20 cellular contexts compared by ENCODE assay signal in genomic region chr6:22295145-22295544, GRCh38. TPM values are rescaled to one million over a fixed set of nuclear protein-coding genes. Genes with fewer than 3 reads are reported as not detected.
DNase-seq lines count a peak whose midpoint lies in the region; TF ChIP-seq lines count a peak whose summit lies in the region.
"Had no signal": no experiment of that assay in that cellular context is flagged by ENCODE, and none has a peak within 500 bp of the region (broad histone marks: within the 10 kb centered on the region; RNA-seq: fewer than 3 reads in every experiment).

No MANE protein-coding gene starts in this region.

- H3K4me2 ChIP-seq in neural progenitor cell: no peak overlapping the region
- H3K4me2 ChIP-seq: BLaER1 had no signal

- no peaks in the 10 kb centered on the region for H3K4me1 ChIP-seq in neural progenitor cell
- H3K4me1 ChIP-seq: BLaER1 had no signal

- CTCF ChIA-PET in RWPE1 (lab: Yijun Ruan, JAX): no interaction called here

- H4K20me1 ChIP-seq in neural progenitor cell (ENCODE audit: low read depth): no peaks in the 10 kb centered on the region
- H4K20me1 ChIP-seq: BLaER1 had no signal

- H3K27me3 Mint-ChIP-seq in brain (peaks cover 6% of the 10 kb centered on the region), endothelial cell (ENCODE audit: unreplicated experiment) (peaks cover 1% of the 10 kb centered on the region), neural progenitor cell (ENCODE audit: insufficient read depth, low read depth) (no peaks in the 10 kb centered on the region)
- H3K27me3 Mint-ChIP-seq: CD8-positive, alpha-beta memory T cell had no signal

- no peak overlapping the region for H3K4me3 ChIP-seq in neural progenitor cell
- H3K4me3 ChIP-seq: BLaER1 had no signal

- TF ChIP-seq CTCF in brain (conservative IDR thresholded peaks at IDR 0.05) (no peak), endothelial cell (IDR thresholded peaks at IDR 0.05; ENCODE audit: unreplicated experiment) (no peak), RWPE1 (conservative IDR thresholded peaks at IDR 0.05; ENCODE audit: low read depth) (no peak), neural progenitor cell (IDR thresholded peaks at IDR 0.05) (no peak)

- no peaks in the 10 kb centered on the region for H3K9me3 ChIP-seq in neural progenitor cell (ENCODE audit: low read depth)

- H3K27ac ChIP-seq in RWPE1 (no peak overlapping the region), neural progenitor cell (no peak overlapping the region)
- H3K27ac ChIP-seq: BLaER1 had no signal

- H3K27me3 ChIP-seq in neural progenitor cell: no peaks in the 10 kb centered on the region
- H3K27me3 ChIP-seq: BLaER1 had no signal

- peak; percentile 12 for DNase-seq in NCI-H1436 (lab: John Stamatoyannopoulos, UW)
- no peak for DNase-seq in NCI-H1436 treated with DMSO at 0.1 percent for 48 hours (lab: John Stamatoyannopoulos, UW)
- DNase-seq in NCI-H146 treated with DMSO at 0.1 percent for 48 hours (lab: John Stamatoyannopoulos, UW; ENCODE audit: unreplicated experiment): peak; percentile 44
- peak; percentile 94 for DNase-seq in NCI-H69 (lab: John Stamatoyannopoulos, UW)
- no peak for DNase-seq in endothelial cell (ENCODE audit: low spot score)
- DNase-seq in RWPE1 (ENCODE audit: low spot score): no peak
- no peak for DNase-seq in neural progenitor cell (ENCODE audit: low spot score)
- DNase-seq: 8988T; CD8-positive, alpha-beta memory T cell; DMS153; EL; KBM-7; NCI-H1048; NK-92 treated with Interleukin-12 subunit alpha and Interleukin-12 subunit beta, amount 100 ng/mL, for 24 hours; PC-3; T-helper 1 cell had no signal

- H3K27ac Mint-ChIP-seq in brain: peak overlapping the region; percentile 7 to 82 (median 17)
- H3K27ac Mint-ChIP-seq in endothelial cell (ENCODE audit: unreplicated experiment): no peak overlapping the region
- no peak overlapping the region for H3K27ac Mint-ChIP-seq in neural progenitor cell
- H3K27ac Mint-ChIP-seq: CD8-positive, alpha-beta memory T cell had no signal

- H3K9me3 Mint-ChIP-seq in brain (peaks cover 0 to 3% (median 0%) of the 10 kb centered on the region in 5 experiments), endothelial cell (ENCODE audit: unreplicated experiment) (no peaks in the 10 kb centered on the region), neural progenitor cell (peaks cover 3% of the 10 kb centered on the region)

- H3K4me1 Mint-ChIP-seq in brain (peaks cover 39% of the 10 kb centered on the region), endothelial cell (ENCODE audit: unreplicated experiment) (peaks cover 6% of the 10 kb centered on the region), neural progenitor cell (peaks cover 3% of the 10 kb centered on the region)
- H3K4me1 Mint-ChIP-seq: CD8-positive, alpha-beta memory T cell had no signal

- no peaks in the 10 kb centered on the region for H3K79me2 ChIP-seq in neural progenitor cell (ENCODE audit: low read depth)

- H3K36me3 ChIP-seq in neural progenitor cell: no peaks in the 10 kb centered on the region
- H3K36me3 ChIP-seq: BLaER1 had no signal

- H3K36me3 Mint-ChIP-seq in brain (no peaks in the 10 kb centered on the region), endothelial cell (ENCODE audit: low read depth, unreplicated experiment) (no peaks in the 10 kb centered on the region), neural progenitor cell (peaks cover 3% of the 10 kb centered on the region)
- H3K36me3 Mint-ChIP-seq: CD8-positive, alpha-beta memory T cell had no signal

- H2AFZ ChIP-seq in neural progenitor cell (replicated peaks): no peak overlapping the region

- no peaks in the 10 kb centered on the region for H3F3A ChIP-seq in neural progenitor cell (ENCODE audit: low read depth)

- peak overlapping the region in 1 of 5 experiments; percentile 11 for H3K4me3 Mint-ChIP-seq in brain
- H3K4me3 Mint-ChIP-seq in endothelial cell (ENCODE audit: unreplicated experiment): no peak overlapping the region
- no peak overlapping the region for H3K4me3 Mint-ChIP-seq in neural progenitor cell
- H3K4me3 Mint-ChIP-seq: CD8-positive, alpha-beta memory T cell had no signal

- H3K9ac ChIP-seq in neural progenitor cell: no peak overlapping the region
- H3K9ac ChIP-seq: BLaER1 had no signal

- POLR2A ChIA-PET in RWPE1 (lab: Yijun Ruan, JAX; ENCODE audit: low non-redundant PET): no interaction called here

RNA-seq across cellular contexts. Expression of gene PRL, which starts 1.7 kb away (rescaled TPM):
- not detected for polyA plus RNA-seq in brain (ENCODE audit: insufficient read depth, low read depth, low replicate concordance)
- not detected for total RNA-seq in endothelial cell (ENCODE audit: unreplicated experiment)
- total RNA-seq in neural progenitor cell (ENCODE audit: low replicate concordance): not detected in 2 replicates
- total RNA-seq: CD8-positive, alpha-beta memory T cell; H4; M059J; PC-3 had no signal

Comparison
In these comparisons a context has a peak if more than half of its experiments do, and no peak if none do; other contexts are left out.
1. DNase-seq: peak in NCI-H1436 (single experiment), NCI-H146 treated with DMSO at 0.1 percent for 48 hours (single experiment) and NCI-H69 (single experiment); none in NCI-H1436 treated with DMSO at 0.1 percent for 48 hours (single experiment), endothelial cell (single experiment), RWPE1 (single experiment) and neural progenitor cell (single experiment).
2. H3K27ac Mint-ChIP-seq: peak in brain (5 of 5); none in endothelial cell (single experiment) and neural progenitor cell (single experiment).